ENCODE assay signal across 39 cellular contexts in the genomic region with DNA sequence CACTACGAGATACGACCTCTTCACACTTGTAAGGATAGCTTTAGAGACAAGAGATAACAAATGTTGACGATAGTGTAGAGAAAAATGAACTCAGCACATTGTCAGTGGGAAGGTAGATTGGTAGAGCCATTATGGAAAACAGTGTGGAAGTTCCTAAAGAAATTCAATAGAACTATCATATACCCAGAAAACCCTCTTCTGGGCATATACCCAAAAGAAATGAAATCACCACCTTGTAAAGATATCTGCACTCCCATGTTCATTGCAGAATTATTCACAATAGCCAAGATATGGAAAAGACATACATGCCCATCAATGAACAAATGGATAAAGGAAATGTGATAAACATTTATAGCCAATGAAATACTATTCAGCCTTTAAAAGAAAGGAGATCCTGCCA.
"Had no signal": no experiment of that assay in that cellular context is flagged by ENCODE, and none has a peak within 500 bp of the region (broad histone marks: within the 10 kb centered on the region; RNA-seq: fewer than 3 reads in every experiment).

No MANE protein-coding gene starts in this region.

- H3K36me3 ChIP-seq: adrenal gland, ascending aorta, brain microvascular endothelial cell, breast epithelium, cardiac muscle cell had no signal

- DNase-seq: activated effector memory CD4-positive, alpha-beta T cell treated with anti-CD3 and anti-CD28 coated beads, Interleukin-2, amount 50 U/mL, for 16 hours; activated effector memory CD4-positive, alpha-beta T cell treated with Interleukin-2 at 50 U/mL for 16 hours; activated gamma-delta T cell; activated gamma-delta T cell treated with Interleukin-2 at 50 U/mL for 16 hours; activated naive CD4-positive, alpha-beta T cell; activated naive CD4-positive, alpha-beta T cell treated with anti-CD3 and anti-CD28 coated beads for 36 hours; activated naive CD4-positive, alpha-beta T cell treated with anti-CD3 and anti-CD28 coated beads, Interleukin-2, amount 10 ng/mL, durations not matched to agents 7 days and 5 days; activated naive CD4-positive, alpha-beta T cell treated with anti-CD3 and anti-CD28 coated beads, Interleukin-2, amount 50 U/mL, for 16 hours; activated naive CD4-positive, alpha-beta T cell treated with Interleukin-2 at 50 U/mL for 16 hours; activated naive CD8-positive, alpha-beta T cell treated with anti-CD3 and anti-CD28 coated beads for 36 hours; activated naive CD8-positive, alpha-beta T cell treated with anti-CD3 and anti-CD28 coated beads, Interleukin-2, amount 10 ng/mL, durations not matched to agents 7 days and 5 days; activated naive CD8-positive, alpha-beta T cell treated with anti-CD3 and anti-CD28 coated beads, Interleukin-2, amount 50 U/mL, for 24 hours; activated T-cell treated with anti-CD3 and anti-CD28 coated beads, Interleukin-2, amount 50 U/mL, for 1 hour; activated T-cell treated with anti-CD3 and anti-CD28 coated beads, Interleukin-2, amount 50 U/mL, for 24 hours; activated T-cell treated with anti-CD3 and anti-CD28 coated beads, Interleukin-2, amount 50 U/mL, for 4 hours; activated T-cell treated with anti-CD3 and anti-CD28 coated beads, Interleukin-2, amount 50 U/mL, for 48 hours; activated T-cell treated with anti-CD3 and anti-CD28 coated beads, Interleukin-2, amount 50 U/mL, for 72 hours; adrenal gland; amniotic stem cell; amygdala; anterior cingulate cortex; aorta; body of pancreas; brain microvascular endothelial cell; caudate nucleus; central memory CD4-positive, alpha-beta T cell; cerebellar nuclear complex had no signal

- FAIRE-seq: bronchial epithelial cell had no signal

- H3K27ac Mint-ChIP-seq: activated naive CD4-positive, alpha-beta T cell treated with anti-CD3 and anti-CD28 coated beads for 36 hours; activated naive CD4-positive, alpha-beta T cell treated with anti-CD3 and anti-CD28 coated beads, Interleukin-2, amount 10 ng/mL, durations not matched to agents 7 days and 5 days; activated naive CD4-positive, alpha-beta T cell treated with anti-CD3 and anti-CD28 coated beads, Interleukin-2, amount 50 U/mL, for 24 hours; activated naive CD4-positive, alpha-beta T cell treated with anti-CD3 and anti-CD28 coated beads, Interleukin-2, amount 50 U/mL, for 72 hours; activated naive CD8-positive, alpha-beta T cell; activated naive CD8-positive, alpha-beta T cell treated with anti-CD3 and anti-CD28 coated beads for 36 hours; activated naive CD8-positive, alpha-beta T cell treated with anti-CD3 and anti-CD28 coated beads, Interleukin-2, amount 10 ng/mL, durations not matched to agents 7 days and 5 days; activated naive CD8-positive, alpha-beta T cell treated with anti-CD3 and anti-CD28 coated beads, Interleukin-2, amount 50 U/mL, for 24 hours; activated T-cell treated with anti-CD3 and anti-CD28 coated beads, Interleukin-2, amount 50 U/mL, for 24 hours; activated T-cell treated with anti-CD3 and anti-CD28 coated beads, Interleukin-2, amount 50 U/mL, for 72 hours; activated T-helper 1 cell treated with anti-CD3 and anti-CD28 coated beads, Interleukin-12 subunit alpha, Interleukin-12 subunit beta, Interleukin-2, Interleukin-4 antibody, amounts not matched to agents 30 ng/mL and 10 ng/mL and 1 ng/mL, durations not matched to agents 14 hours and 24 hours and 36 hours; activated T-helper 17 cell treated with anti-CD3 and anti-CD28 coated beads, Interleukin-2, amount 50 U/mL, for 72 hours; activated T-helper 2 cell treated with anti-CD3 and anti-CD28 coated beads, Interferon-gamma antibody, Interleukin-2, Interleukin-4, amounts not matched to agents 10 μg/mL and 5 μg/mL and 100 μg/mL, durations not matched to agents 14 hours and 24 hours and 36 hours; brain had no signal

- H3K27me3 Mint-ChIP-seq: activated naive CD4-positive, alpha-beta T cell treated with anti-CD3 and anti-CD28 coated beads, Interleukin-2, amount 10 ng/mL, durations not matched to agents 7 days and 5 days; activated naive CD4-positive, alpha-beta T cell treated with anti-CD3 and anti-CD28 coated beads, Interleukin-2, amount 50 U/mL, for 24 hours; activated naive CD8-positive, alpha-beta T cell treated with anti-CD3 and anti-CD28 coated beads for 36 hours; activated naive CD8-positive, alpha-beta T cell treated with anti-CD3 and anti-CD28 coated beads, Interleukin-2, amount 10 ng/mL, durations not matched to agents 7 days and 5 days; activated naive CD8-positive, alpha-beta T cell treated with anti-CD3 and anti-CD28 coated beads, Interleukin-2, amount 50 U/mL, for 24 hours; activated T-cell treated with anti-CD3 and anti-CD28 coated beads, Interleukin-2, amount 50 U/mL, for 24 hours; activated T-helper 17 cell treated with anti-CD3 and anti-CD28 coated beads, Interleukin-2, amount 50 U/mL, for 72 hours; central memory CD8-positive, alpha-beta T cell had no signal

- H3K27ac ChIP-seq: adrenal gland, ascending aorta, body of pancreas, brain microvascular endothelial cell, breast epithelium, cardiac muscle cell had no signal

- H3K36me3 Mint-ChIP-seq: activated naive CD4-positive, alpha-beta T cell treated with anti-CD3 and anti-CD28 coated beads, Interleukin-2, amount 10 ng/mL, durations not matched to agents 7 days and 5 days; activated naive CD4-positive, alpha-beta T cell treated with anti-CD3 and anti-CD28 coated beads, Interleukin-2, amount 50 U/mL, for 24 hours; activated naive CD4-positive, alpha-beta T cell treated with anti-CD3 and anti-CD28 coated beads, Interleukin-2, amount 50 U/mL, for 72 hours; activated naive CD8-positive, alpha-beta T cell; activated naive CD8-positive, alpha-beta T cell treated with anti-CD3 and anti-CD28 coated beads for 36 hours; activated naive CD8-positive, alpha-beta T cell treated with anti-CD3 and anti-CD28 coated beads, Interleukin-2, amount 10 ng/mL, durations not matched to agents 7 days and 5 days; brain had no signal

- H3K4me1 ChIP-seq: adrenal gland, ascending aorta, body of pancreas, breast epithelium had no signal

- H3K4me1 Mint-ChIP-seq: activated naive CD4-positive, alpha-beta T cell treated with anti-CD3 and anti-CD28 coated beads, Interleukin-2, amount 10 ng/mL, durations not matched to agents 7 days and 5 days; activated naive CD4-positive, alpha-beta T cell treated with anti-CD3 and anti-CD28 coated beads, Interleukin-2, amount 50 U/mL, for 24 hours; activated naive CD8-positive, alpha-beta T cell treated with anti-CD3 and anti-CD28 coated beads for 36 hours; activated naive CD8-positive, alpha-beta T cell treated with anti-CD3 and anti-CD28 coated beads, Interleukin-2, amount 10 ng/mL, durations not matched to agents 7 days and 5 days; activated naive CD8-positive, alpha-beta T cell treated with anti-CD3 and anti-CD28 coated beads, Interleukin-2, amount 50 U/mL, for 24 hours; activated T-helper 17 cell treated with anti-CD3 and anti-CD28 coated beads, Interleukin-2, amount 50 U/mL, for 72 hours; brain; central memory CD8-positive, alpha-beta T cell had no signal

- ATAC-seq: activated naive CD4-positive, alpha-beta T cell treated with anti-CD3 and anti-CD28 coated beads, Interleukin-2, amount 50 U/mL, for 72 hours; activated naive CD8-positive, alpha-beta T cell treated with anti-CD3 and anti-CD28 coated beads, Interleukin-2, amount 50 U/mL, for 24 hours; activated T-cell treated with anti-CD3 and anti-CD28 coated beads, Interleukin-2, amount 50 U/mL, for 4 hours; activated T-cell treated with anti-CD3 and anti-CD28 coated beads, Interleukin-2, amount 50 U/mL, for 72 hours; activated T-helper 17 cell treated with anti-CD3 and anti-CD28 coated beads, Interleukin-2, amount 50 U/mL, for 72 hours; body of pancreas had no signal

- H3K9me3 Mint-ChIP-seq: activated naive CD8-positive, alpha-beta T cell treated with anti-CD3 and anti-CD28 coated beads, Interleukin-2, amount 50 U/mL, for 24 hours had no signal

- H3K4me3 ChIP-seq: adrenal gland, ascending aorta, body of pancreas, breast epithelium, cardiac muscle cell had no signal

- H3K4me3 Mint-ChIP-seq: activated naive CD4-positive, alpha-beta T cell treated with anti-CD3 and anti-CD28 coated beads for 36 hours; activated naive CD4-positive, alpha-beta T cell treated with anti-CD3 and anti-CD28 coated beads, Interleukin-2, amount 10 ng/mL, durations not matched to agents 7 days and 5 days; activated naive CD4-positive, alpha-beta T cell treated with anti-CD3 and anti-CD28 coated beads, Interleukin-2, amount 50 U/mL, for 24 hours; activated naive CD8-positive, alpha-beta T cell; activated naive CD8-positive, alpha-beta T cell treated with anti-CD3 and anti-CD28 coated beads for 36 hours; activated naive CD8-positive, alpha-beta T cell treated with anti-CD3 and anti-CD28 coated beads, Interleukin-2, amount 10 ng/mL, durations not matched to agents 7 days and 5 days; activated naive CD8-positive, alpha-beta T cell treated with anti-CD3 and anti-CD28 coated beads, Interleukin-2, amount 50 U/mL, for 24 hours; activated T-cell treated with anti-CD3 and anti-CD28 coated beads, Interleukin-2, amount 50 U/mL, for 24 hours; activated T-cell treated with anti-CD3 and anti-CD28 coated beads, Interleukin-2, amount 50 U/mL, for 4 hours; activated T-cell treated with anti-CD3 and anti-CD28 coated beads, Interleukin-2, amount 50 U/mL, for 72 hours; activated T-helper 1 cell treated with anti-CD3 and anti-CD28 coated beads, Interleukin-12 subunit alpha, Interleukin-12 subunit beta, Interleukin-2, Interleukin-4 antibody, amounts not matched to agents 30 ng/mL and 10 ng/mL and 1 ng/mL, durations not matched to agents 14 hours and 24 hours and 36 hours; activated T-helper 17 cell treated with anti-CD3 and anti-CD28 coated beads, Interleukin-2, amount 50 U/mL, for 72 hours; brain; central memory CD8-positive, alpha-beta T cell had no signal

- H3K9me3 ChIP-seq: adrenal gland, ascending aorta, breast epithelium had no signal

- H3K27me3 ChIP-seq: adrenal gland, ascending aorta, body of pancreas, brain microvascular endothelial cell, breast epithelium, cardiac muscle cell had no signal
